Comparison of ENCODE assay signal across 1 cellular context in genomic region chr5:157468293-157468965, GRCh38.
TF ChIP-seq lines count a peak whose summit lies in the region.

No MANE protein-coding gene starts in this region.

TF ChIP-seq in HepG2, 621 proteins besides CTCF, POLR2A, EP300 and RAD21 (continued from another document):
- no peak for TF ChIP-seq ZNF513 (CRISPR knock-in tag; conservative IDR thresholded peaks at IDR 0.05)
- no peak for TF ChIP-seq PAX8 (CRISPR knock-in tag; IDR thresholded peaks at IDR 0.05; ENCODE audit: borderline replicate concordance)
- peak; percentile 44; the same call in 1 of the 2 replicates for TF ChIP-seq RAD51 (IDR thresholded peaks at IDR 0.05; ENCODE audit: borderline replicate concordance)
TF ChIP-seq in HepG2: peak in this region for 1.
